Comparison of ENCODE assay signal across 25 cellular contexts in genomic region chr5:172790496-172790889, GRCh38. TPM values are rescaled to one million over a fixed set of nuclear protein-coding genes. Genes with fewer than 3 reads are reported as not detected.
DNase-seq lines count a peak whose midpoint lies in the region; ATAC-seq and TF ChIP-seq lines count a peak whose summit lies in the region.
"Had no signal": no experiment of that assay in that cellular context is flagged by ENCODE, and none has a peak within 500 bp of the region (broad histone marks: within the 10 kb centered on the region; RNA-seq: fewer than 3 reads in every experiment).

No MANE protein-coding gene starts in this region.

- H3K36me3 ChIP-seq in endodermal cell (ENCODE audit: control insufficient read depth, insufficient read depth, low read length) = no peaks in the 10 kb centered on the region
- H3K36me3 ChIP-seq in gastrocnemius medialis = no peaks in the 10 kb centered on the region
- H3K36me3 ChIP-seq in vagina = no peaks in the 10 kb centered on the region
- H3K36me3 ChIP-seq: esophagus muscularis mucosa, left lung, Peyer's patch, SJSA1 had no signal

- no peaks in the 10 kb centered on the region for H3K9me3 Mint-ChIP-seq in endodermal cell
- H3K9me3 Mint-ChIP-seq in nephron progenitor cell = no peaks in the 10 kb centered on the region
- H3K9me3 Mint-ChIP-seq: GM23338, immature natural killer cell, T-cell had no signal

- DNase-seq in activated effector memory CD4-positive, alpha-beta T cell treated with anti-CD3 and anti-CD28 coated beads, Interleukin-2, amount 50 U/mL, for 16 hours = peak; percentile 24
- no peak for DNase-seq in activated effector memory CD4-positive, alpha-beta T cell treated with Interleukin-2 at 50 U/mL for 16 hours
- DNase-seq in endodermal cell (peak; percentile 52), gastrocnemius medialis (no peak), vagina (ENCODE audit: extremely low spot score in 2 of 2) (no peak), SHP77 (lab: John Stamatoyannopoulos, UW) (no peak), nephron progenitor cell (no peak)
- DNase-seq: activated CD8-positive, alpha-beta T cell treated with anti-CD3 and anti-CD28 coated beads, Interleukin-2, amount 10 ng/mL, durations not matched to agents 7 days and 5 days; activated gamma-delta T cell; activated T-cell treated with anti-CD3 and anti-CD28 coated beads for 4 hours; DMS79; foreskin melanocyte; immature natural killer cell; KG1; NCI-H146; NCI-H524; stimulated activated CD8-positive, alpha-beta memory T cell treated with anti-CD3 and anti-CD28 coated beads, Interleukin-4, amount 100 ng/mL, for 48 hours; T-cell had no signal

- in situ Hi-C loops in gastrocnemius medialis (cut with MboI; ENCODE audit: low sequenced_read_pairs in 4 of 4) = loop anchor here in 1 of 4 donors (10.0 kb wide), 1 partner anchor 74 kb away; no protein-coding TSS in a partner anchor

- H3K4me3 ChIP-seq in endodermal cell (ENCODE audit: low read length) (no peak overlapping the region), gastrocnemius medialis (no peak overlapping the region), vagina (no peak overlapping the region)
- H3K4me3 ChIP-seq: esophagus muscularis mucosa, GM23338, left lung, Peyer's patch, SJSA1 had no signal

- H3K27me3 Mint-ChIP-seq in endodermal cell (ENCODE audit: insufficient read depth) (peaks cover 2% of the 10 kb centered on the region), nephron progenitor cell (ENCODE audit: low read depth, poor library complexity) (peaks cover 3% of the 10 kb centered on the region)
- H3K27me3 Mint-ChIP-seq: T-cell had no signal

- intact Hi-C loops in gastrocnemius medialis (cut with DNase I; ENCODE audit: low total_unique reads) = no loop called here
- intact Hi-C loops in vagina (cut with DNase I) = no loop called here

- H3K27me3 ChIP-seq in endodermal cell (ENCODE audit: control insufficient read depth, insufficient read depth, low read length, poor library complexity, severe bottlenecking) (no peaks in the 10 kb centered on the region), gastrocnemius medialis (no peaks in the 10 kb centered on the region), vagina (no peaks in the 10 kb centered on the region)
- H3K27me3 ChIP-seq: esophagus muscularis mucosa, left lung, Peyer's patch, SJSA1 had no signal

- no peak overlapping the region for H3K9ac ChIP-seq in endodermal cell (ENCODE audit: extremely low read depth, low read length, poor library complexity, severe bottlenecking)

- no peak overlapping the region for H3K27ac Mint-ChIP-seq in endodermal cell
- H3K27ac Mint-ChIP-seq in nephron progenitor cell = no peak overlapping the region
- H3K27ac Mint-ChIP-seq: activated CD8-positive, alpha-beta T cell treated with anti-CD3 and anti-CD28 coated beads, Interleukin-2, amount 10 ng/mL, durations not matched to agents 7 days and 5 days; GM23338; T-cell had no signal

- no peak overlapping the region for H3K4me3 Mint-ChIP-seq in endodermal cell
- no peak overlapping the region for H3K4me3 Mint-ChIP-seq in nephron progenitor cell
- H3K4me3 Mint-ChIP-seq: activated CD8-positive, alpha-beta T cell treated with anti-CD3 and anti-CD28 coated beads, Interleukin-2, amount 10 ng/mL, durations not matched to agents 7 days and 5 days; GM23338; immature natural killer cell; T-cell had no signal

- no peak overlapping the region for H3K27ac ChIP-seq in endodermal cell (ENCODE audit: low read depth, low read length)
- H3K27ac ChIP-seq in gastrocnemius medialis = peak overlapping the region; percentile 88 to 92 (median 90)
- peak overlapping the region; percentile 92 for H3K27ac ChIP-seq in vagina
- H3K27ac ChIP-seq: 22Rv1, SJSA1 had no signal

- no peak for TF ChIP-seq POLR2A in gastrocnemius medialis (IDR thresholded peaks at IDR 0.05)
- TF ChIP-seq POLR2A in vagina (IDR thresholded peaks at IDR 0.05) = no peak

- H3K9me3 ChIP-seq in endodermal cell (ENCODE audit: control insufficient read depth, low read length) (no peaks in the 10 kb centered on the region), gastrocnemius medialis (no peaks in the 10 kb centered on the region), vagina (no peaks in the 10 kb centered on the region)
- H3K9me3 ChIP-seq: esophagus muscularis mucosa, left lung, Peyer's patch had no signal

- 88 to 100% methylated on average over 3 to 5 of the region's 5 CpGs for WGBS in endodermal cell (ENCODE audit: insufficient coverage in 1 of 2, insufficient read length in 1 of 2), 2 experiments

- H3K4me1 ChIP-seq in endodermal cell (ENCODE audit: control insufficient read depth, insufficient read depth, low read length) (peaks cover 15% of the 10 kb centered on the region), gastrocnemius medialis (peaks cover 65 to 69% of the 10 kb centered on the region in 2 donors), vagina (peaks cover 49% of the 10 kb centered on the region)

- H3K4me1 Mint-ChIP-seq in endodermal cell (peaks cover 13% of the 10 kb centered on the region), nephron progenitor cell (peaks cover 41% of the 10 kb centered on the region)
- H3K4me1 Mint-ChIP-seq: immature natural killer cell, T-cell had no signal

- TF ChIP-seq CTCF in endodermal cell (conservative IDR thresholded peaks at IDR 0.05) = no peak
- TF ChIP-seq CTCF in gastrocnemius medialis (IDR thresholded peaks at IDR 0.05 in 4 of 5, conservative IDR thresholded peaks at IDR 0.05 in 1 of 5) = no peak
- no peak for TF ChIP-seq CTCF in vagina (IDR thresholded peaks at IDR 0.05)
- no peak for TF ChIP-seq CTCF in nephron progenitor cell (IDR thresholded peaks at IDR 0.05)

- ATAC-seq in gastrocnemius medialis (no peak), HG02763 (IDR thresholded peaks at IDR 0.05; ENCODE audit: unreplicated experiment) (no peak)
- ATAC-seq: activated CD8-positive, alpha-beta T cell treated with anti-CD3 and anti-CD28 coated beads, Interleukin-2, amount 10 ng/mL, durations not matched to agents 7 days and 5 days; T-cell had no signal

- H3K36me3 Mint-ChIP-seq in endodermal cell (ENCODE audit: low read depth) (no peaks in the 10 kb centered on the region), nephron progenitor cell (ENCODE audit: low read depth) (no peaks in the 10 kb centered on the region)
- H3K36me3 Mint-ChIP-seq: immature natural killer cell, T-cell had no signal

RNA-seq across cellular contexts. Expression of gene DUSP1, which starts 19.5 kb away (rescaled TPM):
- 10 to 100 TPM in 1 of 2 donors, 1 to 10 TPM in 1; 9.2 to 11.0 TPM for total RNA-seq in endodermal cell
- polyA plus RNA-seq in endodermal cell (2013, experiment 1 of 2) = 16.8 TPM
- polyA plus RNA-seq in endodermal cell (2013, experiment 2 of 2) = 18.1 TPM
- total RNA-seq in gastrocnemius medialis = 1,000 to 10,000 TPM in 1 of 4 donors, 100 to 1,000 TPM in 3; 345 to 1,004 (median 793) TPM
- 2,876 TPM for total RNA-seq in vagina

RNA-seq across cellular contexts. Expression of gene ERGIC1, which starts 43.6 kb away (rescaled TPM):
- total RNA-seq in endodermal cell (10 to 100 TPM; 81.9 to 94.8 TPM), gastrocnemius medialis (100 to 1,000 TPM in 1 of 4 donors, 10 to 100 TPM in 3; 54.4 to 108 (median 88.0) TPM), vagina (97.2 TPM)
- 79.3 TPM for polyA plus RNA-seq in endodermal cell (2013, experiment 1 of 2)
- polyA plus RNA-seq in endodermal cell (2013, experiment 2 of 2) = 73.2 TPM

Comparison
In these comparisons a context has a peak if more than half of its experiments do, and no peak if none do; other contexts are left out.
1. DNase-seq: peak in activated effector memory CD4-positive, alpha-beta T cell treated with anti-CD3 and anti-CD28 coated beads, Interleukin-2, amount 50 U/mL, for 16 hours (single experiment) and endodermal cell (single experiment); none in activated effector memory CD4-positive, alpha-beta T cell treated with Interleukin-2 at 50 U/mL for 16 hours (single experiment), gastrocnemius medialis (0 of 2), vagina (0 of 2), SHP77 (0 of 2) and nephron progenitor cell (single experiment).
2. RNA of gene DUSP1, which starts 19.5 kb away (total RNA-seq): 2,876 TPM in vagina (single experiment) and 345 to 1,004 TPM in gastrocnemius medialis; 9.2 to 11.0 TPM in endodermal cell; every median in the first group is over 10 times any median in the second.